ENCODE assay signal across 24 cellular contexts in genomic region chr20:61700595-61701140, GRCh38.
DNase-seq lines count a peak whose midpoint lies in the region; ATAC-seq, FAIRE-seq and TF ChIP-seq lines count a peak whose summit lies in the region.
"Had no signal": no experiment of that assay in that cellular context is flagged by ENCODE, and none has a peak within 500 bp of the region (broad histone marks: within the 10 kb centered on the region; RNA-seq: fewer than 3 reads in every experiment).

No MANE protein-coding gene starts in this region.

- H3K4me3 ChIP-seq in HEK293 (ENCODE audit: low read depth, low read length) (no peak overlapping the region), kidney (ENCODE audit: low read length in 2 of 2) (no peak overlapping the region), osteoblast (ENCODE audit: insufficient read depth, low read length) (no peak overlapping the region)
- H3K4me3 ChIP-seq: BLaER1, GM12878, GM23338 had no signal

- H3K4me1 Mint-ChIP-seq in CD14-positive monocyte, result no peaks in the 10 kb centered on the region
- H3K4me1 Mint-ChIP-seq: B cell; CD8-positive, alpha-beta memory T cell; GM23338; H9 had no signal

- no peak overlapping the region for H3K4me3 Mint-ChIP-seq in CD14-positive monocyte
- H3K4me3 Mint-ChIP-seq: B cell; CD4-positive, alpha-beta T cell; CD8-positive, alpha-beta memory T cell; GM23338; H9; HFFc6 had no signal

- H3K27ac Mint-ChIP-seq in CD14-positive monocyte, result no peak overlapping the region
- H3K27ac Mint-ChIP-seq: B cell; CD4-positive, alpha-beta T cell; GM23338; HFFc6 had no signal

- H2AFZ ChIP-seq in osteoblast (ENCODE audit: low read length), result no peak overlapping the region
- H2AFZ ChIP-seq: GM23338 had no signal

- no peaks in the 10 kb centered on the region for H3K27me3 ChIP-seq in osteoblast (ENCODE audit: insufficient read depth, low read length)
- H3K27me3 ChIP-seq: BLaER1 had no signal

- peaks cover 1 to 2% (median 2%) of the 10 kb centered on the region in 3 donors for H3K27me3 Mint-ChIP-seq in CD14-positive monocyte (ENCODE audit: low read depth in 3 of 3)
- H3K27me3 Mint-ChIP-seq: B cell; CD4-positive, alpha-beta T cell had no signal

- no peaks in the 10 kb centered on the region for H3K36me3 ChIP-seq in HEK293 (ENCODE audit: control insufficient read depth in 2 of 2, insufficient read depth in 1 of 2, low read length in 2 of 2)
- no peaks in the 10 kb centered on the region for H3K36me3 ChIP-seq in kidney (ENCODE audit: control insufficient read depth in 1 of 2, insufficient read depth in 2 of 2, low read length in 2 of 2)
- H3K36me3 ChIP-seq in osteoblast (ENCODE audit: insufficient read depth, low read length), result no peaks in the 10 kb centered on the region
- H3K36me3 ChIP-seq: BLaER1 had no signal

- FAIRE-seq in kidney (lab: Jason Lieb, UNC), result no peak
- FAIRE-seq: A204.1, D721Med, GM12878 had no signal

- DNase-seq in Right ventricle myocardium inferior (ENCODE audit: missing footprints), result peak; percentile 45
- DNase-seq in cardiac septum (ENCODE audit: low spot score), result no peak
- peak; percentile 51 for DNase-seq in kidney
- DNase-seq in osteoblast (ENCODE audit: insufficient read length, low spot score, missing footprints), result peak; percentile 11
- no peak for DNase-seq in CD14-positive monocyte (ENCODE audit: low spot score)
- DNase-seq: CD4-positive, alpha-beta T cell; CD8-positive, alpha-beta memory T cell; DMS 273 treated with DMSO at 0.1 percent for 48 hours; DMS79; EL; GDM1; H9; HFFc6 had no signal

- no peaks in the 10 kb centered on the region for H3K36me3 Mint-ChIP-seq in CD14-positive monocyte
- H3K36me3 Mint-ChIP-seq: CD8-positive, alpha-beta memory T cell had no signal

- no peak for TF ChIP-seq CTCF in HEK293 (tag by site-specific recombination; IDR thresholded peaks at IDR 0.05)
- TF ChIP-seq CTCF in kidney (IDR thresholded peaks at IDR 0.05; ENCODE audit: borderline replicate concordance, extremely low read depth, insufficient read depth), result no peak
- no peak for TF ChIP-seq CTCF in osteoblast (IDR thresholded peaks at IDR 0.05; ENCODE audit: extremely low read depth, low read depth, low read length)
- no peak for TF ChIP-seq CTCF in CD14-positive monocyte (IDR thresholded peaks at IDR 0.05)

- H3K4me2 ChIP-seq in osteoblast (ENCODE audit: insufficient read depth, low read length), result no peak overlapping the region
- H3K4me2 ChIP-seq: GM23338 had no signal

- ATAC-seq in Right ventricle myocardium inferior, result no peak
- no peak for ATAC-seq in GM18858 (IDR thresholded peaks at IDR 0.05; ENCODE audit: unreplicated experiment)
- ATAC-seq: GM12878, GM23338, HCT116 had no signal

- no peaks in the 10 kb centered on the region for H3K79me2 ChIP-seq in osteoblast (ENCODE audit: insufficient read depth, low read length)

- H3K9me3 ChIP-seq in HEK293 (ENCODE audit: control insufficient read depth, insufficient read depth, low read depth, low read length) (no peaks in the 10 kb centered on the region), kidney (ENCODE audit: control insufficient read depth in 1 of 2, low read length in 2 of 2) (no peaks in the 10 kb centered on the region), osteoblast (ENCODE audit: low read depth, low read length) (no peaks in the 10 kb centered on the region)
- H3K9me3 ChIP-seq: BLaER1 had no signal

- POLR2A ChIA-PET in HEK293 (lab: Yijun Ruan, JAX), result no interaction called here

- no peaks in the 10 kb centered on the region for H3K4me1 ChIP-seq in HEK293 (ENCODE audit: control insufficient read depth, insufficient read depth, low read length)
- H3K4me1 ChIP-seq in kidney (ENCODE audit: control insufficient read depth in 1 of 2, insufficient read depth in 1 of 2, low read depth in 1 of 2, low read length in 2 of 2), result no peaks in the 10 kb centered on the region
- H3K4me1 ChIP-seq in osteoblast (ENCODE audit: insufficient read depth, low read length), result no peaks in the 10 kb centered on the region

- no peak overlapping the region for H3K27ac ChIP-seq in HEK293 (ENCODE audit: extremely low read depth, low read depth, low read length)
- no peak overlapping the region for H3K27ac ChIP-seq in kidney (ENCODE audit: low read depth in 2 of 2, low read length in 2 of 2)
- H3K27ac ChIP-seq in osteoblast (ENCODE audit: low read depth, low read length), result no peak overlapping the region
- H3K27ac ChIP-seq: 22Rv1, BLaER1, C4-2B had no signal

- H3K9ac ChIP-seq in kidney (ENCODE audit: low read length in 2 of 2), result no peak overlapping the region
- H3K9ac ChIP-seq: BLaER1 had no signal

- intact Hi-C loops in Right ventricle myocardium inferior (cut with DNase I) (no loop called here), cardiac septum (cut with DNase I) (no loop called here), kidney (cut with DNase I) (no loop called here), CD14-positive monocyte (cut with micrococcal nuclease) (no loop called here)

- CTCF ChIA-PET in HEK293 (lab: Yijun Ruan, JAX), result no interaction called here

- H3K9me3 Mint-ChIP-seq in CD14-positive monocyte, result peaks cover 0 to 77% (median 62%) of the 10 kb centered on the region in 7 donors
- H3K9me3 Mint-ChIP-seq: CD4-positive, alpha-beta T cell; CD8-positive, alpha-beta memory T cell; GM23338 had no signal

- no peaks in the 10 kb centered on the region for H4K20me1 ChIP-seq in osteoblast (ENCODE audit: insufficient read depth, low read length)

TF ChIP-seq in HEK293, 187 proteins besides CTCF, POLR2A, EP300 and RAD21:
- TF ChIP-seq, protein P1, sequence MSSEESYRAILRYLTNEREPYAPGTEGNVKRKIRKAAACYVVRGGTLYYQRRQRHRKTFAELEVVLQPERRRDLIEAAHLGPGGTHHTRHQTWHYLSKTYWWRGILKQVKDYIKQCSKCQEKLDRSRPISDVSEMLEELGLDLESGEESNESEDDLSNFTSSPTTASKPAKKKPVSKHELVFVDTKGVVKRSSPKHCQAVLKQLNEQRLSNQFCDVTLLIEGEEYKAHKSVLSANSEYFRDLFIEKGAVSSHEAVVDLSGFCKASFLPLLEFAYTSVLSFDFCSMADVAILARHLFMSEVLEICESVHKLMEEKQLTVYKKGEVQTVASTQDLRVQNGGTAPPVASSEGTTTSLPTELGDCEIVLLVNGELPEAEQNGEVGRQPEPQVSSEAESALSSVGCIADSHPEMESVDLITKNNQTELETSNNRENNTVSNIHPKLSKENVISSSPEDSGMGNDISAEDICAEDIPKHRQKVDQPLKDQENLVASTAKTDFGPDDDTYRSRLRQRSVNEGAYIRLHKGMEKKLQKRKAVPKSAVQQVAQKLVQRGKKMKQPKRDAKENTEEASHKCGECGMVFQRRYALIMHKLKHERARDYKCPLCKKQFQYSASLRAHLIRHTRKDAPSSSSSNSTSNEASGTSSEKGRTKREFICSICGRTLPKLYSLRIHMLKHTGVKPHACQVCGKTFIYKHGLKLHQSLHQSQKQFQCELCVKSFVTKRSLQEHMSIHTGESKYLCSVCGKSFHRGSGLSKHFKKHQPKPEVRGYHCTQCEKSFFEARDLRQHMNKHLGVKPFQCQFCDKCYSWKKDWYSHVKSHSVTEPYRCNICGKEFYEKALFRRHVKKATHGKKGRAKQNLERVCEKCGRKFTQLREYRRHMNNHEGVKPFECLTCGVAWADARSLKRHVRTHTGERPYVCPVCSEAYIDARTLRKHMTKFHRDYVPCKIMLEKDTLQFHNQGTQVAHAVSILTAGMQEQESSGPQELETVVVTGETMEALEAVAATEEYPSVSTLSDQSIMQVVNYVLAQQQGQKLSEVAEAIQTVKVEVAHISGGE (tag by site-specific recombination; conservative IDR thresholded peaks at IDR 0.05; ENCODE audit: low read depth), result no peak
- TF ChIP-seq ZNF629 (tag by site-specific recombination; IDR thresholded peaks at IDR 0.05) (no peak), GLI2 (tag by site-specific recombination; IDR thresholded peaks at IDR 0.05; ENCODE audit: borderline replicate concordance, low read depth) (no peak), GLIS2 (tag by site-specific recombination; IDR thresholded peaks at IDR 0.05) (no peak), GLIS1 (tag by site-specific recombination; IDR thresholded peaks at IDR 0.05) (peak; percentile 60), ZNF677 (tag by site-specific recombination; IDR thresholded peaks at IDR 0.05) (no peak), ZSCAN18 (tag by site-specific recombination; IDR thresholded peaks at IDR 0.05) (no peak)

Comparison
In these comparisons a context has a peak if more than half of its experiments do, and no peak if none do; other contexts are left out.
1. DNase-seq: peak in Right ventricle myocardium inferior (single experiment), kidney (single experiment) and osteoblast (single experiment); none in cardiac septum (single experiment) and CD14-positive monocyte (single experiment).